16 cellular contexts compared by ENCODE assay signal in genomic region chr7:81308643-81309354, GRCh38.
DNase-seq lines count a peak whose midpoint lies in the region; ATAC-seq and TF ChIP-seq lines count a peak whose summit lies in the region.
"Had no signal": no experiment of that assay in that cellular context is flagged by ENCODE, and none has a peak within 500 bp of the region (broad histone marks: within the 10 kb centered on the region; RNA-seq: fewer than 3 reads in every experiment).

No MANE protein-coding gene starts in this region.

- no peaks in the 10 kb centered on the region for H3K36me3 Mint-ChIP-seq in immature natural killer cell
- H3K36me3 Mint-ChIP-seq: activated CD4-positive, alpha-beta memory T cell treated with anti-CD3 and anti-CD28 coated beads for 36 hours had no signal

- TF ChIP-seq CTCF in PC-9 (conservative IDR thresholded peaks at IDR 0.05), result no peak

- CTCF ChIA-PET in PC-9 (lab: Charles Lee), result no interaction called here

- ATAC-seq in GM18511 (IDR thresholded peaks at IDR 0.05; ENCODE audit: unreplicated experiment), result no peak
- ATAC-seq: activated T-helper 17 cell treated with anti-CD3 and anti-CD28 coated beads, Interleukin-2, amount 50 U/mL, for 72 hours; gastrocnemius medialis had no signal

- BruUV-seq in PC-9 (replicated peaks; lab: Mats Ljungman, UMichigan), result no TSS peak

- H3K27ac Mint-ChIP-seq in immature natural killer cell, result no peak overlapping the region
- H3K27ac Mint-ChIP-seq: activated CD4-positive, alpha-beta memory T cell treated with anti-CD3 and anti-CD28 coated beads for 36 hours; activated T-helper 17 cell treated with anti-CD3 and anti-CD28 coated beads, Interleukin-2, amount 50 U/mL, for 72 hours had no signal

- POLR2A ChIA-PET in PC-9 (lab: Charles Lee; ENCODE audit: unreplicated experiment), result no interaction called here

- peaks cover 9% of the 10 kb centered on the region; the same call in 1 of the 2 replicates for H3K9me2 ChIP-seq in PC-9 (ENCODE audit: insufficient read depth)

- H3K79me2 ChIP-seq in PC-9 (ENCODE audit: low read depth), result no peaks in the 10 kb centered on the region
- H3K79me2 ChIP-seq: parathyroid adenoma had no signal

- H3K27ac ChIP-seq in PC-9, result no peak overlapping the region
- H3K27ac ChIP-seq: gastrocnemius medialis, parathyroid adenoma had no signal

- intact Hi-C loops in PC-9 (cut with micrococcal nuclease; ENCODE audit: unreplicated experiment), result no loop called here

- H3K4me1 Mint-ChIP-seq in immature natural killer cell, result no peaks in the 10 kb centered on the region
- H3K4me1 Mint-ChIP-seq: activated T-helper 17 cell treated with anti-CD3 and anti-CD28 coated beads, Interleukin-2, amount 50 U/mL, for 72 hours had no signal

- no peaks in the 10 kb centered on the region for H3K4me1 ChIP-seq in PC-9 (replicated peaks; ENCODE audit: insufficient read depth)
- H3K4me1 ChIP-seq: gastrocnemius medialis, parathyroid adenoma had no signal

- no peaks in the 10 kb centered on the region for H3K27me3 Mint-ChIP-seq in immature natural killer cell (ENCODE audit: low read depth in 3 of 3)
- H3K27me3 Mint-ChIP-seq: activated CD4-positive, alpha-beta memory T cell treated with anti-CD3 and anti-CD28 coated beads for 36 hours; activated T-helper 17 cell treated with anti-CD3 and anti-CD28 coated beads, Interleukin-2, amount 50 U/mL, for 72 hours had no signal

- H3K9me3 ChIP-seq in PC-9 (ENCODE audit: insufficient read depth, low read depth), result no peaks in the 10 kb centered on the region
- H3K9me3 ChIP-seq: gastrocnemius medialis had no signal

- H2AFZ ChIP-seq in PC-9, result peak overlapping the region; percentile 53
- H2AFZ ChIP-seq: parathyroid adenoma had no signal

- H3K4me2 ChIP-seq in PC-9, result no peak overlapping the region

- no peaks in the 10 kb centered on the region for H4K20me1 ChIP-seq in PC-9 (ENCODE audit: insufficient read depth)

- H3K4me3 ChIP-seq in PC-9, result no peak overlapping the region
- H3K4me3 ChIP-seq: gastrocnemius medialis had no signal

- H3K27me3 ChIP-seq in PC-9 (ENCODE audit: insufficient read depth, low read depth), result no peaks in the 10 kb centered on the region
- H3K27me3 ChIP-seq: gastrocnemius medialis had no signal

- peaks cover 0 to 12% (median 5%) of the 10 kb centered on the region in 6 donors for H3K9me3 Mint-ChIP-seq in immature natural killer cell

- DNase-seq in NOMO-1 treated with DMSO at 0.1 percent for 48 hours (lab: John Stamatoyannopoulos, UW; ENCODE audit: unreplicated experiment) (peak; percentile 60), NOMO-1 treated with dmso at 0.1 percent for 144 hours (lab: John Stamatoyannopoulos, UW; ENCODE audit: unreplicated experiment) (no peak), PC-9 (no peak), fibroblast of the conjunctiva (ENCODE audit: low read depth) (peak; percentile 54), immature natural killer cell (no peak), medulla oblongata (ENCODE audit: extremely low spot score) (no peak)
- no peak for DNase-seq in stimulated activated naive CD4-positive, alpha-beta T cell (lab: John Stamatoyannopoulos, UW)
- DNase-seq: activated CD4-positive, alpha-beta memory T cell treated with anti-CD3 and anti-CD28 coated beads for 36 hours; aorta; gastrocnemius medialis; NCI-H524 treated with DMSO at 0.1 percent for 48 hours; SIG-M5; stimulated activated CD4-positive, alpha-beta T cell treated with anti-CD3 and anti-CD28 coated beads, Interleukin-12 subunit alpha, Interleukin-12 subunit beta, amount 100 ng/mL, for 4 hours had no signal

- no peaks in the 10 kb centered on the region for H3F3A ChIP-seq in PC-9 (ENCODE audit: insufficient read depth, low read depth)

- H3K4me3 Mint-ChIP-seq in immature natural killer cell, result no peak overlapping the region
- H3K4me3 Mint-ChIP-seq: activated CD4-positive, alpha-beta memory T cell treated with anti-CD3 and anti-CD28 coated beads for 36 hours; activated T-helper 17 cell treated with anti-CD3 and anti-CD28 coated beads, Interleukin-2, amount 50 U/mL, for 72 hours had no signal

- H3K36me3 ChIP-seq in PC-9 (ENCODE audit: low read depth), result no peaks in the 10 kb centered on the region
- H3K36me3 ChIP-seq: gastrocnemius medialis had no signal

Comparison
In these comparisons a context has a peak if more than half of its experiments do, and no peak if none do; other contexts are left out.
1. DNase-seq: peak in NOMO-1 treated with DMSO at 0.1 percent for 48 hours (single experiment) and fibroblast of the conjunctiva (single experiment); none in NOMO-1 treated with dmso at 0.1 percent for 144 hours (single experiment), PC-9 (0 of 2), immature natural killer cell (0 of 3), stimulated activated naive CD4-positive, alpha-beta T cell (0 of 6) and medulla oblongata (single experiment).